Comparison of ENCODE assay signal across 8 cellular contexts in the genomic region with DNA sequence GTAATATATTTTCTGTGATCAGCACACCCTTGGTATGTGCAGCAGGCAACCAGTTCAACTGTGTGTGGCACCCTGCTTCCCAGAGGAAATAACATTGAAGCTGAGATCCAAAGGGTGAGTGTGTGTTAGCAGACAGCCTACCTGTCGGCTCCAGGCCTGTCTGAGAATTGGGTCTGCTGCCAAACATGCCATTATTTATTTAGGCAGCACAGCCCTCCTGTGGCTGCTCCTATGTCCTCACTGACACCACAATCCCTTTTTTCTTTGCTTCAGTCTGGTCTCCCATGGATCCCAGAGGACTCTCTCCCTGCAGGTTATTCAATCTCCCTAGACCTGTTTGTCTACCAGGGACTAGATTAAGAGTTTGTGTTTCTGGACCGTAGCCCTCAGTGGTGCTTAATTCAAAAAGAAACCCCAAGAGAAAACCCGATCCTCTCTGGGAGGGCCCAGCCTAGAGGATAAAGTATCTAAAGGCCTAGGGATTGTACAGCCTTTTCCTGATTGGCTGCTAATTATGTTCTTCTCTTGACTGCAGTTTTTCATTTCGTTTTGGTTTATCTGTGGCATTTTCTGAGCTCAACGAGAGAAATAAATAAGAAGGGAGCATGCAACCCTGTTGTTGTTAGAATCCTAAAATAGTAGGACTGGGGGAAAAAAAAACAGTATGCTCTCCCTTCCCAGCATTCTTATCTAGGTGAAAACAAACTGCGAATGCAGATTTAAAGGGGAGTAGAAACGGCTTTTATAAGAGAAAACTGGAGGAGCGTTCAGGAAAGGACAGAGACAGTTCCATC. TPM values are rescaled to one million over a fixed set of nuclear protein-coding genes. Genes with fewer than 3 reads are reported as not detected.
DNase-seq lines count a peak whose midpoint lies in the region; ATAC-seq and TF ChIP-seq lines count a peak whose summit lies in the region.

No MANE protein-coding gene starts in this region.

- no peaks in the 10 kb centered on the region for H4K20me1 ChIP-seq in osteoblast (ENCODE audit: insufficient read depth, low read length)

- H3K4me1 ChIP-seq in HEK293 (ENCODE audit: control insufficient read depth, insufficient read depth, low read length) (peaks cover 3% of the 10 kb centered on the region; the same call in 1 of the 2 replicates), osteoblast (ENCODE audit: insufficient read depth, low read length) (peaks cover 11% of the 10 kb centered on the region)

- H3K36me3 ChIP-seq in HEK293 (ENCODE audit: control insufficient read depth in 2 of 2, insufficient read depth in 1 of 2, low read length in 2 of 2) (no peaks in the 10 kb centered on the region), osteoblast (ENCODE audit: insufficient read depth, low read length) (no peaks in the 10 kb centered on the region)

- intact Hi-C loops in dorsolateral prefrontal cortex (cut with DNase I), result no loop called here

- H3K27me3 ChIP-seq in dorsolateral prefrontal cortex, result no peaks in the 10 kb centered on the region
- H3K27me3 ChIP-seq in osteoblast (ENCODE audit: insufficient read depth, low read length), result no peaks in the 10 kb centered on the region

- peak overlapping the region; percentile 40 for H3K4me2 ChIP-seq in osteoblast (ENCODE audit: insufficient read depth, low read length)

- no peaks in the 10 kb centered on the region for H3K9me3 ChIP-seq in HEK293 (ENCODE audit: control insufficient read depth, insufficient read depth, low read depth, low read length)
- no peaks in the 10 kb centered on the region for H3K9me3 ChIP-seq in osteoblast (ENCODE audit: low read depth, low read length)

- ATAC-seq in HG02571 (IDR thresholded peaks at IDR 0.05; ENCODE audit: unreplicated experiment) (no peak), HG03457 (IDR thresholded peaks at IDR 0.05; ENCODE audit: unreplicated experiment) (no peak)

- H2AFZ ChIP-seq in osteoblast (ENCODE audit: low read length), result peak overlapping the region; percentile 53

- DNase-seq in NCI-H524 treated with DMSO at 0.1 percent for 48 hours (lab: John Stamatoyannopoulos, UW), result peak; percentile 23
- peak in 1 of 10 donors; percentile 36 for DNase-seq in dorsolateral prefrontal cortex
- DNase-seq in osteoblast (ENCODE audit: insufficient read length, low spot score, missing footprints), result no peak
- DNase-seq in AG08395 (ENCODE audit: low spot score), result no peak
- no peak for DNase-seq in stimulated activated CD8-positive, alpha-beta memory T cell treated with anti-CD3 and anti-CD28 coated beads, Interleukin-4, amount 100 ng/mL, for 48 hours

- H3K27ac ChIP-seq in HEK293 (ENCODE audit: extremely low read depth, low read depth, low read length), result peak overlapping the region; percentile 59
- peak overlapping the region in 57 of 59 donors; percentile 4 to 92 (median 73) for H3K27ac ChIP-seq in dorsolateral prefrontal cortex
- no peak overlapping the region for H3K27ac ChIP-seq in osteoblast (ENCODE audit: low read depth, low read length)

- CTCF ChIA-PET in HEK293 (lab: Yijun Ruan, JAX), result interaction anchor here (0.8 to 13.1 kb wide), 9 partner anchors 8 to 186 kb away, joined by 3 to 221 read pairs (median 3); no protein-coding TSS in a partner anchor

- TF ChIP-seq CTCF in HEK293 (tag by site-specific recombination; IDR thresholded peaks at IDR 0.05), result peak; percentile 62
- peak in 6 of 56 donors; percentile 1 to 23 (median 10) for TF ChIP-seq CTCF in dorsolateral prefrontal cortex (IDR thresholded peaks at IDR 0.05 in 54 of 56, conservative IDR thresholded peaks at IDR 0.05 in 2 of 56; ENCODE audit: low read depth in 1 of 56, partially characterized antibody in 56 of 56)
- peak; percentile 10 for TF ChIP-seq CTCF in osteoblast (IDR thresholded peaks at IDR 0.05; ENCODE audit: extremely low read depth, low read depth, low read length)

- H3K4me3 ChIP-seq in HEK293 (ENCODE audit: low read depth, low read length), result no peak overlapping the region
- H3K4me3 ChIP-seq in dorsolateral prefrontal cortex, result peak overlapping the region in 3 of 59 donors; percentile 15 to 18 (median 15)
- peak overlapping the region; percentile 7 for H3K4me3 ChIP-seq in osteoblast (ENCODE audit: insufficient read depth, low read length)

- no peaks in the 10 kb centered on the region for H3K79me2 ChIP-seq in osteoblast (ENCODE audit: insufficient read depth, low read length)

- POLR2A ChIA-PET in HEK293 (lab: Yijun Ruan, JAX), result interaction anchor here (0.5 kb wide), 1 partner anchor 45 kb away, joined by 3 read pairs; no protein-coding TSS in a partner anchor

TF ChIP-seq in HEK293, 187 proteins besides CTCF, POLR2A, EP300 and RAD21:
- peak; percentile 25; the same call in 1 of the 2 replicates for TF ChIP-seq WT1 (tag by site-specific recombination; IDR thresholded peaks at IDR 0.05)
- TF ChIP-seq ZNF600 (tag by site-specific recombination; IDR thresholded peaks at IDR 0.05), result peak; percentile 51; the same call in 1 of the 2 replicates
- peak; percentile 57; the same call in 1 of the 2 replicates for TF ChIP-seq SCRT1 (tag by site-specific recombination; IDR thresholded peaks at IDR 0.05; ENCODE audit: borderline replicate concordance)
- TF ChIP-seq ZNF830 (tag by site-specific recombination; IDR thresholded peaks at IDR 0.05; ENCODE audit: low read depth), result no peak
- TF ChIP-seq, protein P1, sequence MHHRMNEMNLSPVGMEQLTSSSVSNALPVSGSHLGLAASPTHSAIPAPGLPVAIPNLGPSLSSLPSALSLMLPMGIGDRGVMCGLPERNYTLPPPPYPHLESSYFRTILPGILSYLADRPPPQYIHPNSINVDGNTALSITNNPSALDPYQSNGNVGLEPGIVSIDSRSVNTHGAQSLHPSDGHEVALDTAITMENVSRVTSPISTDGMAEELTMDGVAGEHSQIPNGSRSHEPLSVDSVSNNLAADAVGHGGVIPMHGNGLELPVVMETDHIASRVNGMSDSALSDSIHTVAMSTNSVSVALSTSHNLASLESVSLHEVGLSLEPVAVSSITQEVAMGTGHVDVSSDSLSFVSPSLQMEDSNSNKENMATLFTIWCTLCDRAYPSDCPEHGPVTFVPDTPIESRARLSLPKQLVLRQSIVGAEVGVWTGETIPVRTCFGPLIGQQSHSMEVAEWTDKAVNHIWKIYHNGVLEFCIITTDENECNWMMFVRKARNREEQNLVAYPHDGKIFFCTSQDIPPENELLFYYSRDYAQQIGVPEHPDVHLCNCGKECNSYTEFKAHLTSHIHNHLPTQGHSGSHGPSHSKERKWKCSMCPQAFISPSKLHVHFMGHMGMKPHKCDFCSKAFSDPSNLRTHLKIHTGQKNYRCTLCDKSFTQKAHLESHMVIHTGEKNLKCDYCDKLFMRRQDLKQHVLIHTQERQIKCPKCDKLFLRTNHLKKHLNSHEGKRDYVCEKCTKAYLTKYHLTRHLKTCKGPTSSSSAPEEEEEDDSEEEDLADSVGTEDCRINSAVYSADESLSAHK (tag by site-specific recombination; IDR thresholded peaks at IDR 0.05), result peak; percentile 55
- peak; percentile 67 for TF ChIP-seq ZIC2 (tag by site-specific recombination; IDR thresholded peaks at IDR 0.05)
- TF ChIP-seq KLF16 (tag by site-specific recombination; IDR thresholded peaks at IDR 0.05), result no peak
- TF ChIP-seq SCRT2 (tag by site-specific recombination; IDR thresholded peaks at IDR 0.05), result peak; percentile 77
- TF ChIP-seq ZBTB48 (tag by site-specific recombination; IDR thresholded peaks at IDR 0.05), result 0 out of 2 replicates have a peak, but pooled peaks have one; percentile 31
- no peak for TF ChIP-seq GLI4 (tag by site-specific recombination; IDR thresholded peaks at IDR 0.05)
- TF ChIP-seq ZNF292 (tag by site-specific recombination; IDR thresholded peaks at IDR 0.05; ENCODE audit: borderline replicate concordance, low read depth), result no peak
- no peak for TF ChIP-seq IKZF3 (tag by site-specific recombination; IDR thresholded peaks at IDR 0.05)
- peak; percentile 47; the same call in 1 of the 2 replicates for TF ChIP-seq ZNF561 (tag by site-specific recombination; IDR thresholded peaks at IDR 0.05; ENCODE audit: borderline replicate concordance)
- TF ChIP-seq EGR2 (tag by site-specific recombination; IDR thresholded peaks at IDR 0.05; ENCODE audit: low read depth), result no peak
- TF ChIP-seq ZNF654 (tag by site-specific recombination; IDR thresholded peaks at IDR 0.05; ENCODE audit: low read depth), result peak; percentile 62
- TF ChIP-seq TCF7L2 (IDR thresholded peaks at IDR 0.05; ENCODE audit: borderline replicate concordance, low read depth, low read length), result no peak
- peak; percentile 61; the same call in 1 of the 2 replicates for TF ChIP-seq MZF1 (tag by site-specific recombination; IDR thresholded peaks at IDR 0.05; ENCODE audit: borderline replicate concordance)
- TF ChIP-seq ZBTB7A (tag by site-specific recombination; IDR thresholded peaks at IDR 0.05; ENCODE audit: low read depth), result no peak
- TF ChIP-seq ZBTB17 (tag by site-specific recombination; IDR thresholded peaks at IDR 0.05), result peak; percentile 74
- peak; percentile 86 for TF ChIP-seq GLIS1 (tag by site-specific recombination; IDR thresholded peaks at IDR 0.05)
- TF ChIP-seq ZNF354C (tag by site-specific recombination; IDR thresholded peaks at IDR 0.05; ENCODE audit: borderline replicate concordance, low read depth), result no peak

RNA-seq across cellular contexts. Expression of gene KCNE3, which starts 24.1 kb away (rescaled TPM):
- total RNA-seq in dorsolateral prefrontal cortex (1 to 10 TPM in 118 of 120 experiments, under 1 TPM in 2; 0.82 to 7.7 (median 2.6) TPM), osteoblast (1.8 and 2.4 TPM in 2 replicates)

RNA-seq across cellular contexts. Expression of gene PGM2L1, which starts 45.0 kb away (rescaled TPM):
- total RNA-seq in dorsolateral prefrontal cortex, result 100 to 1,000 TPM in 12 of 120 experiments, 10 to 100 TPM in 108; 26.3 to 120 (median 74.7) TPM
- total RNA-seq in osteoblast, result 6.5 and 7.2 TPM in 2 replicates

RNA-seq across cellular contexts. Expression of gene LIPT2, which starts 50.3 kb away (rescaled TPM):
- total RNA-seq in dorsolateral prefrontal cortex, result 1 to 10 TPM in 116 of 120 experiments, under 1 TPM in 2, not detected in 2; 0.65 to 8.6 (median 2.9) TPM
- 5.0 and 5.1 TPM in 2 replicates for total RNA-seq in osteoblast
